21 cellular contexts compared by ENCODE assay signal in the genomic region with DNA sequence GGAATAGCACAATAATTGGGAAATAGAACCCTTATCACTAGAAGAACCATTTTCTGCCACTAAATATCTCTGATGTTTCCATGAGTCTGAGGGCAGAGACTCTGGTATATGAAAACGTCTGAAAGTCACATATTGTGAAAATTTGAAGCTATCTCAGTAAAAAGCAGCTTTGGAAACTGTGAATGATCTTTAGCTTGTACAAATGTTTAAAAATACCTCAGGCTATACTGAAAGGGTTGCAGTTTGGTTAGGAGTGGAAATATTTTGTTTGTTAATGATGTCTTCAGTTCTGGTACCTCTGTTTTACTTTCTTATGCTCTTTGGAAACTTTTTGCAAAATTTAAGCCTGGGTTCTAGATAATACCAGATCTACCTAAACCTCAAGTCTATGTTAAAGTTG.
"Had no signal": no experiment of that assay in that cellular context is flagged by ENCODE, and none has a peak within 500 bp of the region (broad histone marks: within the 10 kb centered on the region; RNA-seq: fewer than 3 reads in every experiment).

No MANE protein-coding gene starts in this region.

- H3K36me3 ChIP-seq: ovary, spleen had no signal

- ATAC-seq: activated CD4-positive, CD25-positive, alpha-beta regulatory T cell treated with anti-CD3 and anti-CD28 coated beads, Interleukin-2, amount 50 U/mL, for 24 hours; activated CD8-positive, alpha-beta memory T cell treated with anti-CD3 and anti-CD28 coated beads, Interleukin-2, amount 10 ng/mL, durations not matched to agents 7 days and 5 days; activated T-cell treated with anti-CD3 and anti-CD28 coated beads, Interleukin-2, amount 50 U/mL, for 4 hours; left ventricle myocardium superior; mucosa of descending colon; naive thymus-derived CD4-positive, alpha-beta T cell; sciatic nerve had no signal

- H3K27ac ChIP-seq: ovary, spleen had no signal

- H3K4me1 Mint-ChIP-seq: activated CD8-positive, alpha-beta memory T cell treated with anti-CD3 and anti-CD28 coated beads, Interleukin-2, amount 10 ng/mL, durations not matched to agents 7 days and 5 days; activated naive CD4-positive, alpha-beta T cell treated with anti-CD3 and anti-CD28 coated beads, Interleukin-2, amount 50 U/mL, for 24 hours; central memory CD8-positive, alpha-beta T cell; memory B cell had no signal

- H3K9me3 ChIP-seq: mucosa of descending colon, ovary, spleen had no signal

- H3K27me3 Mint-ChIP-seq: activated naive CD4-positive, alpha-beta T cell treated with anti-CD3 and anti-CD28 coated beads, Interleukin-2, amount 50 U/mL, for 24 hours; brain; memory B cell had no signal

- H3K9me3 Mint-ChIP-seq: activated naive CD4-positive, alpha-beta T cell treated with anti-CD3 and anti-CD28 coated beads, Interleukin-2, amount 50 U/mL, for 24 hours; activated T-cell treated with anti-CD3 and anti-CD28 coated beads, Interleukin-2, amount 50 U/mL, for 4 hours; brain; central memory CD8-positive, alpha-beta T cell; memory B cell; naive thymus-derived CD4-positive, alpha-beta T cell had no signal

- H3K4me3 ChIP-seq: coronary artery, mucosa of descending colon, ovary, spleen had no signal

- H3K4me1 ChIP-seq: spleen had no signal

- H3K4me3 Mint-ChIP-seq: activated CD8-positive, alpha-beta memory T cell treated with anti-CD3 and anti-CD28 coated beads, Interleukin-2, amount 10 ng/mL, durations not matched to agents 7 days and 5 days; activated naive CD4-positive, alpha-beta T cell treated with anti-CD3 and anti-CD28 coated beads, Interleukin-2, amount 50 U/mL, for 24 hours; activated T-cell treated with anti-CD3 and anti-CD28 coated beads, Interleukin-2, amount 50 U/mL, for 4 hours; brain; central memory CD8-positive, alpha-beta T cell; memory B cell; naive thymus-derived CD4-positive, alpha-beta T cell had no signal

- H3K36me3 Mint-ChIP-seq: activated CD8-positive, alpha-beta memory T cell treated with anti-CD3 and anti-CD28 coated beads, Interleukin-2, amount 10 ng/mL, durations not matched to agents 7 days and 5 days; brain; memory B cell had no signal

- H3K27me3 ChIP-seq: ovary, spleen had no signal

- DNase-seq: activated CD4-positive, alpha-beta T cell treated with anti-CD3 and anti-CD28 coated beads, Interleukin-2, amount 50 U/mL, for 1 hour; activated CD8-positive, alpha-beta memory T cell treated with anti-CD3 and anti-CD28 coated beads, Interleukin-2, amount 10 ng/mL, durations not matched to agents 7 days and 5 days; activated effector memory CD4-positive, alpha-beta T cell treated with Interleukin-2 at 50 U/mL for 16 hours; activated T-cell treated with anti-CD3 and anti-CD28 coated beads, Interleukin-2, amount 50 U/mL, for 4 hours; amniotic stem cell; effector CD8-positive, alpha-beta T cell; foreskin fibroblast; head of caudate nucleus; kidney glomerular epithelial cell; left ventricle myocardium superior; mucosa of descending colon; naive thymus-derived CD4-positive, alpha-beta T cell; ovary; spleen had no signal

- H3K27ac Mint-ChIP-seq: activated CD8-positive, alpha-beta memory T cell treated with anti-CD3 and anti-CD28 coated beads, Interleukin-2, amount 10 ng/mL, durations not matched to agents 7 days and 5 days; activated naive CD4-positive, alpha-beta T cell treated with anti-CD3 and anti-CD28 coated beads, Interleukin-2, amount 50 U/mL, for 24 hours; brain; memory B cell had no signal
